ENCODE assay signal across 8 cellular contexts in genomic region chrX:103215768-103216085, GRCh38. TPM values are rescaled to one million over a fixed set of nuclear protein-coding genes. Genes with fewer than 3 reads are reported as not detected.
DNase-seq lines count a peak whose midpoint lies in the region; ATAC-seq and TF ChIP-seq lines count a peak whose summit lies in the region.

No MANE protein-coding gene starts in this region.

- peak overlapping the region; percentile 50 for H3K27ac Mint-ChIP-seq in osteocyte (ENCODE audit: unreplicated experiment)

- peaks cover under 1% of the 10 kb centered on the region for H3K4me1 ChIP-seq in NT2/D1 (ENCODE audit: insufficient read depth, insufficient read length)

- H3K27me3 ChIP-seq in NT2/D1 (ENCODE audit: insufficient read depth, insufficient read length): no peaks in the 10 kb centered on the region

- H3K27me3 Mint-ChIP-seq in osteocyte (ENCODE audit: unreplicated experiment): no peaks in the 10 kb centered on the region

- no peaks in the 10 kb centered on the region for H3K9me3 ChIP-seq in NT2/D1 (ENCODE audit: insufficient read depth, low read length)

- TF ChIP-seq CTCF in fibroblast of mammary gland (conservative IDR thresholded peaks at IDR 0.05; ENCODE audit: control insufficient read depth, insufficient read depth, low read depth, low read length) (no peak), osteocyte (IDR thresholded peaks at IDR 0.05) (no peak)

- ATAC-seq in HG03378 (IDR thresholded peaks at IDR 0.05; ENCODE audit: unreplicated experiment): no peak
- ATAC-seq in esophagus mucosa: no peak
- no peak for ATAC-seq in GM19452 (IDR thresholded peaks at IDR 0.05; ENCODE audit: unreplicated experiment)

- peaks cover 6% of the 10 kb centered on the region for H3K9me3 Mint-ChIP-seq in osteocyte (ENCODE audit: unreplicated experiment)

- H3K9ac ChIP-seq in NT2/D1 (ENCODE audit: insufficient read length, low read depth): peak overlapping the region; percentile 88

- H3K4me1 Mint-ChIP-seq in osteocyte (ENCODE audit: unreplicated experiment): peaks cover 7% of the 10 kb centered on the region

- DNase-seq in activated CD8-positive, alpha-beta memory T cell treated with anti-CD3 and anti-CD28 coated beads, Interleukin-2, amount 50 U/mL, for 48 hours: peak; percentile 58
- DNase-seq in activated CD8-positive, alpha-beta memory T cell treated with anti-CD3 and anti-CD28 coated beads, Interleukin-2, amount 50 U/mL, for 4 hours: no peak
- peak; percentile 42 for DNase-seq in NT2/D1 (ENCODE audit: low read depth, low spot score)
- DNase-seq in fibroblast of mammary gland (ENCODE audit: low read depth): no peak
- DNase-seq in osteocyte (ENCODE audit: extremely low spot score, unreplicated experiment): no peak

- H3K4me3 ChIP-seq in NT2/D1 (ENCODE audit: insufficient read length, low read depth) (peak overlapping the region; percentile 78), fibroblast of mammary gland (ENCODE audit: control insufficient read depth, low read depth, low read length) (peak overlapping the region; percentile 54)

- H3K36me3 ChIP-seq in NT2/D1 (ENCODE audit: insufficient read depth, insufficient read length, low read length): peaks cover 16% of the 10 kb centered on the region

- peak overlapping the region; percentile 72 for H3K4me3 Mint-ChIP-seq in osteocyte (ENCODE audit: unreplicated experiment)

- H3K36me3 Mint-ChIP-seq in osteocyte (ENCODE audit: unreplicated experiment): peaks cover 9% of the 10 kb centered on the region

RNA-seq across cellular contexts. Expression of gene BEX4, which starts 0.8 kb away (rescaled TPM):
- 50.9 and 51.9 TPM in 2 replicates for total RNA-seq in osteocyte
- total RNA-seq in esophagus mucosa: 12.2 TPM

RNA-seq across cellular contexts. Expression of gene TCEAL8, which starts 39.2 kb away (rescaled TPM):
- total RNA-seq in osteocyte (86.2 and 88.2 TPM in 2 replicates), esophagus mucosa (21.0 TPM)

Comparison
In these comparisons a context has a peak if more than half of its experiments do, and no peak if none do; other contexts are left out.
1. DNase-seq: peak in activated CD8-positive, alpha-beta memory T cell treated with anti-CD3 and anti-CD28 coated beads, Interleukin-2, amount 50 U/mL, for 48 hours (single experiment) and NT2/D1 (single experiment); none in activated CD8-positive, alpha-beta memory T cell treated with anti-CD3 and anti-CD28 coated beads, Interleukin-2, amount 50 U/mL, for 4 hours (single experiment), fibroblast of mammary gland (single experiment) and osteocyte (single experiment).